In the genomic region with DNA sequence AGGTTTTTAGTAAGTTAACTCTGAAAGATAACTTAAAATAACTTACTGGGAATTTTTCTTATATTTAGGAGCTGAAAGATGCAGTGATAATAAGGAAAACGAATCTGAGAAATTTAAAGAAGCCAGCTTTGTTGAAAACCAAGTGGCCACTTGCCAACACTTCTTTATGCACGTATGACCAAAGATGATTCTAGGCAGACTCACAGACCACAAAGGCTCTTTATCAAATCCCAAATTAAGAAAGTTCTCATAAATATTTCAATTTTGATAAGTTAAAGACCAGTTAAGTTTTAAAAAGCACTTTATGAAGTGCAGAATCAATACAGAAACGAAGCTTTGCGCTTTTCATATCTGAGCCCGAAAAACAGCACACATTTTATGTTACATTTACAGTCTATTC, we compare ENCODE assay signal across 8 cellular contexts. TPM values are rescaled to one million over a fixed set of nuclear protein-coding genes. Genes with fewer than 3 reads are reported as not detected.
DNase-seq lines count a peak whose midpoint lies in the region; ATAC-seq and TF ChIP-seq lines count a peak whose summit lies in the region.

No MANE protein-coding gene starts in this region.

- no peak for ATAC-seq in heart left ventricle
- no peak for ATAC-seq in HG02642 (IDR thresholded peaks at IDR 0.05; ENCODE audit: poor library complexity, unreplicated experiment)
- no peak for ATAC-seq in HG03039 (IDR thresholded peaks at IDR 0.05; ENCODE audit: unreplicated experiment)

- peaks cover 0 to 49% (median 25%) of the 10 kb centered on the region in 12 donors for H3K4me1 ChIP-seq in heart left ventricle
- H3K4me1 ChIP-seq in subcutaneous abdominal adipose tissue (ENCODE audit: control insufficient read depth in 5 of 5, insufficient read depth in 5 of 5, low read length in 5 of 5): peaks cover 0 to 34% (median 27%) of the 10 kb centered on the region in 5 donors

- intact Hi-C loops in heart left ventricle (cut with DNase I) (loop anchor here in 4 of 10 donors (2.0 to 10.0 kb wide), 4 partner anchors 67 to 93 kb away; partner anchors contain the start of gene HSPA4 (in 2 of the 4)), cardiac septum (cut with DNase I) (loop anchor here (5.0 kb wide), 1 partner anchor 135 kb away; no protein-coding TSS in a partner anchor)

- H3K9ac ChIP-seq in subcutaneous abdominal adipose tissue (ENCODE audit: low read length in 5 of 5): peak overlapping the region; percentile 70 to 99 (median 95)

- no peaks in the 10 kb centered on the region for H3K27me3 Mint-ChIP-seq in activated naive CD8-positive, alpha-beta T cell
- peaks cover 2 to 15% (median 7%) of the 10 kb centered on the region in 3 donors for H3K27me3 Mint-ChIP-seq in immature natural killer cell (ENCODE audit: low read depth in 3 of 3)

- TF ChIP-seq POLR2A in heart left ventricle (IDR thresholded peaks at IDR 0.05): no peak

- H3K27ac Mint-ChIP-seq in activated naive CD8-positive, alpha-beta T cell: peak overlapping the region; percentile 89
- H3K27ac Mint-ChIP-seq in immature natural killer cell: peak overlapping the region; percentile 96 to 99 (median 99)

- H3K9me3 Mint-ChIP-seq in activated naive CD8-positive, alpha-beta T cell (ENCODE audit: low read depth): no peaks in the 10 kb centered on the region
- H3K9me3 Mint-ChIP-seq in immature natural killer cell: no peaks in the 10 kb centered on the region

- no peaks in the 10 kb centered on the region for H3K27me3 ChIP-seq in heart left ventricle
- no peaks in the 10 kb centered on the region for H3K27me3 ChIP-seq in subcutaneous abdominal adipose tissue (ENCODE audit: control insufficient read depth in 5 of 5, insufficient read depth in 4 of 5, low read length in 5 of 5)

- H3K36me3 Mint-ChIP-seq in activated naive CD8-positive, alpha-beta T cell: peaks cover 2% of the 10 kb centered on the region
- H3K36me3 Mint-ChIP-seq in immature natural killer cell: no peaks in the 10 kb centered on the region

- peaks cover 44% of the 10 kb centered on the region for H3K4me1 Mint-ChIP-seq in activated naive CD8-positive, alpha-beta T cell (ENCODE audit: low read depth)
- peaks cover 50 to 63% of the 10 kb centered on the region in 2 donors for H3K4me1 Mint-ChIP-seq in immature natural killer cell

- DNase-seq in heart left ventricle (no peak), cardiac septum (ENCODE audit: low spot score) (no peak), immature natural killer cell (no peak), occipital lobe (lab: John Stamatoyannopoulos, UW) (no peak)

- H3K4me3 Mint-ChIP-seq in activated naive CD8-positive, alpha-beta T cell: peak overlapping the region; percentile 91
- peak overlapping the region; percentile 96 to 100 (median 98) for H3K4me3 Mint-ChIP-seq in immature natural killer cell

- H3K36me3 ChIP-seq in heart left ventricle: no peaks in the 10 kb centered on the region
- no peaks in the 10 kb centered on the region for H3K36me3 ChIP-seq in subcutaneous abdominal adipose tissue (ENCODE audit: control insufficient read depth in 5 of 5, insufficient read depth in 5 of 5, low read length in 5 of 5)

- 8 to 12% (median 10%) methylated on average over 5 of the region's 5 CpGs for WGBS in heart left ventricle, 4 donors

- no peak for TF ChIP-seq CTCF in heart left ventricle (IDR thresholded peaks at IDR 0.05)

- H3K9me3 ChIP-seq in heart left ventricle (no peaks in the 10 kb centered on the region), subcutaneous abdominal adipose tissue (ENCODE audit: control insufficient read depth in 5 of 5, low read length in 5 of 5) (no peaks in the 10 kb centered on the region)

- H3K27ac ChIP-seq in heart left ventricle (peak overlapping the region; percentile 86 to 100 (median 98)), subcutaneous abdominal adipose tissue (ENCODE audit: low read depth, low read length) (peak overlapping the region; percentile 97)

- peak overlapping the region; percentile 70 to 98 (median 92) for H3K4me3 ChIP-seq in heart left ventricle
- peak overlapping the region; percentile 56 to 93 (median 74) for H3K4me3 ChIP-seq in subcutaneous abdominal adipose tissue (ENCODE audit: low read depth in 1 of 5, low read length in 5 of 5)

RNA-seq across cellular contexts. Expression of gene AFF4, which starts 1.5 kb away (rescaled TPM):
- 10 to 100 TPM; 33.1 to 65.8 (median 53.4) TPM for total RNA-seq in heart left ventricle
- 10 to 100 TPM in 1 of 2 donors, 1 to 10 TPM in 1; 6.7 to 24.8 TPM for polyA plus RNA-seq in heart left ventricle
- total RNA-seq in cardiac septum: 59.1 TPM
- polyA plus RNA-seq in immature natural killer cell: 10 to 100 TPM; 10.7 to 31.8 (median 11.7) TPM
- total RNA-seq in occipital lobe: 76.6 TPM
